ENCODE assay signal across 8 cellular contexts in the genomic region with DNA sequence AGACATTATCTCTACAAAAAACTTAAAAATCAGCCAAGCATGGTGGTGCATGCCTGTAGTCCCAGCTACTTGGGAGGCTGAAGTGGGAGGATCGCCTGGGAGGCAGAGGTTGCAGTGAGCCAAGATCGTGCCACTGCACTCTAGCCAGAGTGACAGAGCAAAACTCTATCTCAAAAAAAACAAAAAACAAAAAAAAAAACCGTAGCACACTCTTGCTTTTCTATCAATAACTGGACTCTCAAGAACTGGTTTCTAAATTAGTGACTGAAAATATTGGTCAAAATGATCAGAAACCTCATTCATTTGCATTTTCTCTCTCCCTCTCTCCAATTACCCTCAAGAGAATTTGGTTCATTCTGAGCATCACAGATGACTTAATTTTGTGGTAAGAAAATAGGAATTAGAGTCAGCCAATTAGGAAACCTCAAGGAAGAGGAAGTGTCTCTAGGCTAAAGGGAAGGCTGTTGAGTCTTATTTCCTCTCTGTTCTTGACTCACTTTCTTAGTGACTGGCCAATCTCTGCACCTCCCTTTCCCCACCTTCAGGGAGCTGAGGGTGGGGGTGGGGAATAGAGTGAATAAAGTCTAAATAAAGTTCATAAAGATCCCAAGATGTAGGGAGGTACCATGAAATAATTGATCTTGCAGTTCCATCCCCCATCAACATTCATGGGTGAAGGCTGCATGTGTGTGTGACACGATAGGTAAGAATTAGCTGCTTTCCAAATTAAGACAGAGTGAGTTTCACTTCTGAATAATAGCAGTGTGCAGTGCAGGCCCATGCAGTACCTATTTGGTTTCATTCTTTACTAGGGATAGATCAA. TPM values are rescaled to one million over a fixed set of nuclear protein-coding genes. Genes with fewer than 3 reads are reported as not detected.
A peak's percentile ranks its signal among the peaks of the same experiment; 100 is the strongest.
DNase-seq lines count a peak whose midpoint lies in the region; ATAC-seq and TF ChIP-seq lines count a peak whose summit lies in the region.

No MANE protein-coding gene starts in this region.

- H2AFZ ChIP-seq in KMS-11 (ENCODE audit: low read depth) (no peak overlapping the region), H9 (ENCODE audit: low read length) (no peak overlapping the region)

- H3K23me2 ChIP-seq in H9 (ENCODE audit: insufficient read length, low read depth, low read length, poor library complexity, severe bottlenecking) = no peaks in the 10 kb centered on the region

- H4K20me1 ChIP-seq in KMS-11 (ENCODE audit: insufficient read depth) (no peaks in the 10 kb centered on the region), H9 (ENCODE audit: control insufficient read depth, insufficient read depth, insufficient read length) (no peaks in the 10 kb centered on the region)

- H3K4me2 ChIP-seq in KMS-11 (peak overlapping the region; percentile 67), H9 (ENCODE audit: insufficient read depth, insufficient read length, low read length) (no peak overlapping the region)

- DNase-seq in activated naive CD8-positive, alpha-beta T cell treated with anti-CD3 and anti-CD28 coated beads, Interleukin-2, amount 10 ng/mL, durations not matched to agents 7 days and 5 days = no peak
- peak; percentile 27 for DNase-seq in stimulated activated naive CD8-positive, alpha-beta T cell treated with anti-CD3 and anti-CD28 coated beads, Interleukin-15, amount 100 ng/mL, for 72 hours
- DNase-seq in inferior parietal cortex (ENCODE audit: extremely low spot score) (no peak), H9 (no peak), chondrocyte (ENCODE audit: low spot score) (no peak)

- no CpG with 5 or more reads among the region's 4 CpGs for WGBS in H9 (ENCODE audit: extremely low coverage, insufficient read length, low lambda C conversion rate)

- no peaks in the 10 kb centered on the region for H3K79me2 ChIP-seq in KMS-11 (ENCODE audit: insufficient read depth, low read depth)
- H3K79me2 ChIP-seq in H9 (ENCODE audit: insufficient read depth, low read length) = no peaks in the 10 kb centered on the region

- no peak overlapping the region for H2BK15ac ChIP-seq in H9 (ENCODE audit: low read depth, low read length)

- H3K9me3 ChIP-seq in H9 (ENCODE audit: control insufficient read depth, low read depth, low read length) = no peaks in the 10 kb centered on the region

- TF ChIP-seq POLR2A in GM18505 (IDR thresholded peaks at IDR 0.05; ENCODE audit: borderline replicate concordance, extremely low read depth, insufficient read depth, insufficient read length) = no peak

- H4K8ac ChIP-seq in H9 (replicated peaks; ENCODE audit: insufficient read length, low read depth, low read length) = no peak overlapping the region

- POLR2A ChIA-PET in activated naive CD8-positive, alpha-beta T cell treated with anti-CD3 and anti-CD28 coated beads, Interleukin-2, amount 10 ng/mL, durations not matched to agents 7 days and 5 days (lab: Charles Lee) = interaction anchor here (0.6 to 4.1 kb wide), 11 partner anchors 24 to 239 kb away, joined by 3 to 37 read pairs (median 4); a partner anchor contains a TSS

- no peak overlapping the region for H3K14ac ChIP-seq in H9 (ENCODE audit: insufficient read depth, low read length)

- H3K27ac ChIP-seq in KMS-11 = peak overlapping the region; percentile 14; the same call in 1 of the 2 replicates
- H3K27ac ChIP-seq in H9 (ENCODE audit: insufficient read length, low read depth, low read length) = no peak overlapping the region

- no peak overlapping the region for H4K5ac ChIP-seq in H9 (ENCODE audit: insufficient read length, low read depth, low read length)

- no peak overlapping the region for H3K4ac ChIP-seq in H9 (ENCODE audit: low read depth, low read length)

- H3K27me3 ChIP-seq in KMS-11 (ENCODE audit: insufficient read depth, low read depth) = no peaks in the 10 kb centered on the region
- H3K27me3 ChIP-seq in H9 (ENCODE audit: insufficient read depth, low read length) = no peaks in the 10 kb centered on the region

- peaks cover 17% of the 10 kb centered on the region for H3K36me3 Mint-ChIP-seq in activated naive CD8-positive, alpha-beta T cell treated with anti-CD3 and anti-CD28 coated beads, Interleukin-2, amount 10 ng/mL, durations not matched to agents 7 days and 5 days
- H3K36me3 Mint-ChIP-seq in H9 (ENCODE audit: insufficient read depth in 1 of 3, low read depth in 3 of 3) = peaks cover 0 to 5% (median 0%) of the 10 kb centered on the region in 3 experiments; a peak in 2 of 7 replicates
- peaks cover 11% of the 10 kb centered on the region for H3K36me3 Mint-ChIP-seq in chondrocyte (ENCODE audit: low read depth)

- peak; percentile 61 for ATAC-seq in GM18505 (IDR thresholded peaks at IDR 0.05; ENCODE audit: unreplicated experiment)
- peak; percentile 73 for ATAC-seq in GM21723 (IDR thresholded peaks at IDR 0.05; ENCODE audit: unreplicated experiment)
- peak; percentile 79 for ATAC-seq in activated naive CD8-positive, alpha-beta T cell treated with anti-CD3 and anti-CD28 coated beads, Interleukin-2, amount 10 ng/mL, durations not matched to agents 7 days and 5 days (ENCODE audit: low read depth)
- ATAC-seq in stimulated activated naive CD8-positive, alpha-beta T cell treated with anti-CD3 and anti-CD28 coated beads, Interleukin-15, amount 100 ng/mL, for 72 hours = peak; percentile 72

- H2AK5ac ChIP-seq in H9 (ENCODE audit: insufficient read length, low read length) = no peak overlapping the region

- no peak overlapping the region for H3K56ac ChIP-seq in H9 (ENCODE audit: insufficient read length, low read depth, low read length)

- peaks cover 44% of the 10 kb centered on the region for H3K4me1 ChIP-seq in KMS-11 (ENCODE audit: low read depth, poor library complexity, severe bottlenecking)
- no peaks in the 10 kb centered on the region for H3K4me1 ChIP-seq in H9 (ENCODE audit: insufficient read depth, low read length)

- H3K79me1 ChIP-seq in H9 (ENCODE audit: insufficient read depth, low read depth, low read length, poor library complexity, severe bottlenecking) = no peaks in the 10 kb centered on the region

- no peaks in the 10 kb centered on the region for H3K9me3 Mint-ChIP-seq in activated naive CD8-positive, alpha-beta T cell treated with anti-CD3 and anti-CD28 coated beads, Interleukin-2, amount 10 ng/mL, durations not matched to agents 7 days and 5 days
- H3K9me3 Mint-ChIP-seq in stimulated activated naive CD8-positive, alpha-beta T cell treated with anti-CD3 and anti-CD28 coated beads, Interleukin-15, amount 100 ng/mL, for 72 hours = no peaks in the 10 kb centered on the region
- H3K9me3 Mint-ChIP-seq in H9 (no peaks in the 10 kb centered on the region), chondrocyte (ENCODE audit: low read depth) (no peaks in the 10 kb centered on the region)

- H3K23ac ChIP-seq in H9 (ENCODE audit: insufficient read length, low read depth, low read length) = no peak overlapping the region

- H3K9ac ChIP-seq in KMS-11 (no peak overlapping the region; the same call in 1 of the 2 replicates), H9 (ENCODE audit: extremely low read depth, insufficient read length, low read length) (no peak overlapping the region)

- H2BK120ac ChIP-seq in H9 (ENCODE audit: low read depth, low read length, poor library complexity, severe bottlenecking) = no peak overlapping the region

- no peak overlapping the region for H2BK20ac ChIP-seq in H9 (ENCODE audit: low read depth, low read length, poor library complexity, severe bottlenecking)

- no peak for TF ChIP-seq CTCF in KMS-11 (conservative IDR thresholded peaks at IDR 0.05; ENCODE audit: low read depth, low read length)
- TF ChIP-seq CTCF in H9 (conservative IDR thresholded peaks at IDR 0.05) = no peak
- TF ChIP-seq CTCF in chondrocyte (IDR thresholded peaks at IDR 0.05) = no peak

- no peak overlapping the region for H3T11ph ChIP-seq in H9 (ENCODE audit: low read length)

- H3K18ac ChIP-seq in H9 (ENCODE audit: insufficient read length, low read depth, low read length) = no peak overlapping the region

- H3K27ac Mint-ChIP-seq in activated naive CD8-positive, alpha-beta T cell treated with anti-CD3 and anti-CD28 coated beads, Interleukin-2, amount 10 ng/mL, durations not matched to agents 7 days and 5 days = peak overlapping the region; percentile 91
- peak overlapping the region; percentile 38 to 90 for H3K27ac Mint-ChIP-seq in stimulated activated naive CD8-positive, alpha-beta T cell treated with anti-CD3 and anti-CD28 coated beads, Interleukin-15, amount 100 ng/mL, for 72 hours
- H3K27ac Mint-ChIP-seq in H9 (peak overlapping the region in 1 of 3 experiments; percentile 21; a peak in 1 of 7 replicates), chondrocyte (ENCODE audit: unreplicated experiment) (no peak overlapping the region)

- peak overlapping the region; percentile 78 for H3K4me3 Mint-ChIP-seq in activated naive CD8-positive, alpha-beta T cell treated with anti-CD3 and anti-CD28 coated beads, Interleukin-2, amount 10 ng/mL, durations not matched to agents 7 days and 5 days
- H3K4me3 Mint-ChIP-seq in stimulated activated naive CD8-positive, alpha-beta T cell treated with anti-CD3 and anti-CD28 coated beads, Interleukin-15, amount 100 ng/mL, for 72 hours = peak overlapping the region; percentile 64 to 76
- no peak overlapping the region for H3K4me3 Mint-ChIP-seq in H9
- no peak overlapping the region for H3K4me3 Mint-ChIP-seq in chondrocyte (ENCODE audit: unreplicated experiment)

- H3K36me3 ChIP-seq in KMS-11 (ENCODE audit: insufficient read depth) = no peaks in the 10 kb centered on the region

- H2BK12ac ChIP-seq in H9 (ENCODE audit: insufficient read length, low read depth, low read length) = no peak overlapping the region

- no peak overlapping the region for H4K91ac ChIP-seq in H9 (ENCODE audit: insufficient read length, low read depth, low read length)

- H3K4me3 ChIP-seq in KMS-11 (IDR thresholded peaks at IDR 0.05; ENCODE audit: insufficient read depth, low read depth, low read length) = no peak overlapping the region

- H2BK5ac ChIP-seq in H9 (ENCODE audit: insufficient read length, low read length) = no peak overlapping the region

- H3K4me1 Mint-ChIP-seq in activated naive CD8-positive, alpha-beta T cell treated with anti-CD3 and anti-CD28 coated beads, Interleukin-2, amount 10 ng/mL, durations not matched to agents 7 days and 5 days = peaks cover 41% of the 10 kb centered on the region
- H3K4me1 Mint-ChIP-seq in stimulated activated naive CD8-positive, alpha-beta T cell treated with anti-CD3 and anti-CD28 coated beads, Interleukin-15, amount 100 ng/mL, for 72 hours = peaks cover 50% of the 10 kb centered on the region
- H3K4me1 Mint-ChIP-seq in H9 (peaks cover 0 to 4% of the 10 kb centered on the region in 2 experiments; a peak in 1 of 4 replicates), chondrocyte (ENCODE audit: low read depth) (peaks cover 7% of the 10 kb centered on the region)

- H3K27me3 Mint-ChIP-seq in activated naive CD8-positive, alpha-beta T cell treated with anti-CD3 and anti-CD28 coated beads, Interleukin-2, amount 10 ng/mL, durations not matched to agents 7 days and 5 days = no peaks in the 10 kb centered on the region
- no peaks in the 10 kb centered on the region for H3K27me3 Mint-ChIP-seq in stimulated activated naive CD8-positive, alpha-beta T cell treated with anti-CD3 and anti-CD28 coated beads, Interleukin-15, amount 100 ng/mL, for 72 hours
- H3K27me3 Mint-ChIP-seq in H9 (ENCODE audit: low read depth) (no peaks in the 10 kb centered on the region), chondrocyte (ENCODE audit: low read depth) (no peaks in the 10 kb centered on the region)

RNA-seq across cellular contexts. Expression of a gene that starts 6.8 kb away (rescaled TPM):
- total RNA-seq in activated naive CD8-positive, alpha-beta T cell treated with anti-CD3 and anti-CD28 coated beads, Interleukin-2, amount 10 ng/mL, durations not matched to agents 7 days and 5 days = 100 to 1,000 TPM; 213 to 221 TPM
- total RNA-seq in H9 (2021) = 251 and 255 TPM in 2 replicates
- total RNA-seq in chondrocyte = 129 to 167 TPM (median 137 TPM) in 3 replicates

Comparison
In these comparisons a context has a peak if more than half of its experiments do, and no peak if none do; other contexts are left out.
1. DNase-seq: peak in stimulated activated naive CD8-positive, alpha-beta T cell treated with anti-CD3 and anti-CD28 coated beads, Interleukin-15, amount 100 ng/mL, for 72 hours (2 of 2); none in activated naive CD8-positive, alpha-beta T cell treated with anti-CD3 and anti-CD28 coated beads, Interleukin-2, amount 10 ng/mL, durations not matched to agents 7 days and 5 days (single experiment), inferior parietal cortex (single experiment), H9 (single experiment) and chondrocyte (single experiment).
2. H3K4me3 Mint-ChIP-seq: peak in activated naive CD8-positive, alpha-beta T cell treated with anti-CD3 and anti-CD28 coated beads, Interleukin-2, amount 10 ng/mL, durations not matched to agents 7 days and 5 days (single experiment) and stimulated activated naive CD8-positive, alpha-beta T cell treated with anti-CD3 and anti-CD28 coated beads, Interleukin-15, amount 100 ng/mL, for 72 hours (2 of 2); none in H9 (0 of 2) and chondrocyte (single experiment).
3. Peak in every context shown above with its lines, with median percentiles within 50 percentile points of each other: ATAC-seq.